Comparison of ENCODE assay signal across 1 cellular context in genomic region chr5:116528519-116529234, GRCh38.
TF ChIP-seq lines count a peak whose summit lies in the region.

No MANE protein-coding gene starts in this region.

TF ChIP-seq in H1, 55 proteins besides CTCF, POLR2A, EP300 and RAD21:
- no peak for TF ChIP-seq ZNF274 (IDR thresholded peaks at IDR 0.05; ENCODE audit: borderline replicate concordance, extremely low read depth, low read length)
- TF ChIP-seq MAFK (IDR thresholded peaks at IDR 0.05; ENCODE audit: low read depth, low read length): no peak
- no peak for TF ChIP-seq SIX5 (IDR thresholded peaks at IDR 0.05; ENCODE audit: low read depth, low read length)
- TF ChIP-seq CBX5 (IDR thresholded peaks at IDR 0.05; ENCODE audit: low read depth, low read length): no peak
